ENCODE assay signal across 7 cellular contexts in the genomic region with DNA sequence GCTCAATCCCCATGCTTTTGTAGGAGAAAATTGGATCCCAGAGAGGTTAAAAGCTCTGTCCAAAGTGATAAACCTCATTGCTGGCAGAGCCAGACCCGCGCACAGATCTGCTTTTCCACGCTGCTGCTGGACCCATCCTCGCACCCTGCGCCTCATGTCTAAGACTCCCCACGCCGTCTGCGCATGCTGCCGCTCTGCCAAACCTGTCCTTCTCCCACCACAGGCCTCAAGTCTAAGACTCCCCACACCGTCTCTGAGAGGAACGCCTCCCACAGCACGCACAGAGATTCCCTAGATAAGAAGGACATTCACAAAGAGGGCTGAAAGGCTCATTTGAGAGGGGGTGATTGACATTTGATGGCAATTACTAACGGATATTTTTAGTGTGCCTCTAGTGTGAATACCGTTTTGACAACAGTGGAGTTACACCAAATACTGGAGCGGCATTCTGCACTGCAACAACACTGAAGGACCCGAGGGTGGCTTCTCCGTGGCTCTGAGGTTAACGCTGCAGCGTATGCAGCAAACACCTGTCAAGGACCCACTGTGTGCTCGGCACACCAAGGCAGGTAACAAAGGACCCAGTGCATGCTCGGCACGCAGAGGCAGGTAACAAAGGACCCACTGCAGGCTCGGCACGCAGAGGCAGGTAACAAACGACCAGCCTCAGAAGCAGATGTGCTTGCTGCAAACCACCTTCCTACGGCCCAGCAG.
DNase-seq lines count a peak whose midpoint lies in the region; ATAC-seq and TF ChIP-seq lines count a peak whose summit lies in the region.

No MANE protein-coding gene starts in this region.

- H3K4me1 ChIP-seq in adipocyte (ENCODE audit: control insufficient read depth, insufficient read depth, low read length) (no peaks in the 10 kb centered on the region), suprapubic skin (peaks cover 20% of the 10 kb centered on the region)

- TF ChIP-seq POLR2A in suprapubic skin (IDR thresholded peaks at IDR 0.05), result no peak

- 43% methylated on average over 24 of the region's 26 CpGs for WGBS in suprapubic skin

- H3K4me3 ChIP-seq in adipocyte (ENCODE audit: low read length) (peak overlapping the region; percentile 83), suprapubic skin (peak overlapping the region; percentile 57)

- ATAC-seq in HG03045 (IDR thresholded peaks at IDR 0.05; ENCODE audit: unreplicated experiment), result peak; percentile 13
- no peak for ATAC-seq in GM18517 (IDR thresholded peaks at IDR 0.05; ENCODE audit: unreplicated experiment)

- H3K27me3 ChIP-seq in adipocyte (replicated peaks; ENCODE audit: control insufficient read depth, insufficient read depth, low read length) (peaks cover 14% of the 10 kb centered on the region), layer of hippocampus (ENCODE audit: control insufficient read depth, insufficient read depth, low read length) (no peaks in the 10 kb centered on the region), suprapubic skin (no peaks in the 10 kb centered on the region)

- DNase-seq in adipocyte (ENCODE audit: low read depth) (no peak), suprapubic skin (ENCODE audit: low spot score in 2 of 2) (no peak), G401 (ENCODE audit: low spot score) (no peak)
- DNase-seq in stimulated activated CD4-positive, alpha-beta T cell treated with anti-CD3 and anti-CD28 coated beads, Interleukin-4, amount 100 ng/mL, for 24 hours, result no peak

- no peak for TF ChIP-seq EP300 in suprapubic skin (IDR thresholded peaks at IDR 0.05)

- H3K9me3 ChIP-seq in adipocyte (ENCODE audit: control insufficient read depth, low read length) (no peaks in the 10 kb centered on the region), suprapubic skin (no peaks in the 10 kb centered on the region)

- H3K9ac ChIP-seq in adipocyte (ENCODE audit: low read length), result peak overlapping the region; percentile 56

- H3K27ac ChIP-seq in layer of hippocampus (ENCODE audit: low read depth, low read length), result peak overlapping the region; percentile 36
- H3K27ac ChIP-seq in suprapubic skin, result no peak overlapping the region

- H3K36me3 ChIP-seq in adipocyte (ENCODE audit: control insufficient read depth, insufficient read depth, low read length, severe bottlenecking) (no peaks in the 10 kb centered on the region), suprapubic skin (no peaks in the 10 kb centered on the region)

- no peak for TF ChIP-seq CTCF in suprapubic skin (IDR thresholded peaks at IDR 0.05)

- in situ Hi-C loops in G401 (cut with HindIII; ENCODE audit: low sequenced_read_pairs), result no loop called here
